ENCODE assay signal across 16 cellular contexts in genomic region chr1:173411835-173412742, GRCh38.
DNase-seq lines count a peak whose midpoint lies in the region; ATAC-seq, FAIRE-seq and TF ChIP-seq lines count a peak whose summit lies in the region.
"Had no signal": no experiment of that assay in that cellular context is flagged by ENCODE, and none has a peak within 500 bp of the region (broad histone marks: within the 10 kb centered on the region; RNA-seq: fewer than 3 reads in every experiment).

No MANE protein-coding gene starts in this region.

- no peak for TF ChIP-seq EP300 in gastroesophageal sphincter (IDR thresholded peaks at IDR 0.05)

- H3K4me3 Mint-ChIP-seq in activated CD8-positive, alpha-beta T cell treated with anti-CD3 and anti-CD28 coated beads for 36 hours: no peak overlapping the region
- H3K4me3 Mint-ChIP-seq in activated CD8-positive, alpha-beta T cell treated with anti-CD3 and anti-CD28 coated beads, Interleukin-2, amount 10 ng/mL, durations not matched to agents 7 days and 5 days: no peak overlapping the region
- no peak overlapping the region for H3K4me3 Mint-ChIP-seq in T-helper 17 cell
- H3K4me3 Mint-ChIP-seq in Caco-2 (ENCODE audit: unreplicated experiment): no peak overlapping the region
- H3K4me3 Mint-ChIP-seq: activated CD4-positive, alpha-beta T cell treated with anti-CD3 and anti-CD28 coated beads for 36 hours; activated naive CD4-positive, alpha-beta T cell treated with anti-CD3 and anti-CD28 coated beads, Interleukin-2, amount 50 U/mL, for 24 hours; GM23338 had no signal

- no peak for DNase-seq in activated CD8-positive, alpha-beta T cell treated with anti-CD3 and anti-CD28 coated beads for 36 hours
- no peak for DNase-seq in activated CD8-positive, alpha-beta T cell treated with anti-CD3 and anti-CD28 coated beads, Interleukin-2, amount 10 ng/mL, durations not matched to agents 7 days and 5 days
- DNase-seq in T-helper 17 cell (no peak), upper lobe of right lung (no peak), cerebellum (ENCODE audit: low spot score) (no peak), urothelium cell line (ENCODE audit: low spot score) (no peak), Caco-2 (no peak)
- DNase-seq: activated CD4-positive, alpha-beta T cell treated with anti-CD3 and anti-CD28 coated beads for 36 hours; effector CD4-positive, alpha-beta T cell; GDM1; KBM-7 had no signal

- no peak for FAIRE-seq in urothelium cell line (lab: Jason Lieb, UNC)
- FAIRE-seq: A204.1 had no signal

- H3K27ac Mint-ChIP-seq in activated CD8-positive, alpha-beta T cell treated with anti-CD3 and anti-CD28 coated beads for 36 hours: peak overlapping the region; percentile 36
- no peak overlapping the region for H3K27ac Mint-ChIP-seq in activated CD8-positive, alpha-beta T cell treated with anti-CD3 and anti-CD28 coated beads, Interleukin-2, amount 10 ng/mL, durations not matched to agents 7 days and 5 days
- peak overlapping the region; percentile 91 for H3K27ac Mint-ChIP-seq in T-helper 17 cell
- no peak overlapping the region for H3K27ac Mint-ChIP-seq in Caco-2 (ENCODE audit: unreplicated experiment)
- H3K27ac Mint-ChIP-seq: activated CD4-positive, alpha-beta T cell treated with anti-CD3 and anti-CD28 coated beads for 36 hours; activated naive CD4-positive, alpha-beta T cell treated with anti-CD3 and anti-CD28 coated beads, Interleukin-2, amount 50 U/mL, for 24 hours; GM23338 had no signal

- no peak for TF ChIP-seq POLR2A in gastroesophageal sphincter (IDR thresholded peaks at IDR 0.05)

- H3K36me3 Mint-ChIP-seq in activated CD8-positive, alpha-beta T cell treated with anti-CD3 and anti-CD28 coated beads for 36 hours (ENCODE audit: low read depth): peaks cover 2% of the 10 kb centered on the region
- peaks cover 9% of the 10 kb centered on the region for H3K36me3 Mint-ChIP-seq in activated CD8-positive, alpha-beta T cell treated with anti-CD3 and anti-CD28 coated beads, Interleukin-2, amount 10 ng/mL, durations not matched to agents 7 days and 5 days (ENCODE audit: low read depth)
- H3K36me3 Mint-ChIP-seq in T-helper 17 cell (ENCODE audit: low read depth) (peaks cover 5% of the 10 kb centered on the region), Caco-2 (ENCODE audit: insufficient read depth, unreplicated experiment) (no peaks in the 10 kb centered on the region)

- 71 to 86% methylated on average over 10 to 13 of the region's 17 CpGs for WGBS in gastroesophageal sphincter (ENCODE audit: low coverage in 1 of 2), 2 donors

- H3K27me3 ChIP-seq in gastroesophageal sphincter (no peaks in the 10 kb centered on the region), upper lobe of right lung (no peaks in the 10 kb centered on the region), Caco-2 (replicated peaks; ENCODE audit: control insufficient read depth, insufficient read depth, low read length) (no peaks in the 10 kb centered on the region)
- H3K27me3 ChIP-seq: SJSA1 had no signal

- H3K4me3 ChIP-seq in gastroesophageal sphincter (no peak overlapping the region), upper lobe of right lung (no peak overlapping the region), Caco-2 (ENCODE audit: low read depth, low read length) (no peak overlapping the region)
- H3K4me3 ChIP-seq: GM23338, SJSA1 had no signal

- H3K27me3 Mint-ChIP-seq in activated CD8-positive, alpha-beta T cell treated with anti-CD3 and anti-CD28 coated beads for 36 hours: no peaks in the 10 kb centered on the region
- H3K27me3 Mint-ChIP-seq in activated CD8-positive, alpha-beta T cell treated with anti-CD3 and anti-CD28 coated beads, Interleukin-2, amount 10 ng/mL, durations not matched to agents 7 days and 5 days (ENCODE audit: low read depth): no peaks in the 10 kb centered on the region
- no peaks in the 10 kb centered on the region for H3K27me3 Mint-ChIP-seq in T-helper 17 cell
- no peaks in the 10 kb centered on the region for H3K27me3 Mint-ChIP-seq in Caco-2 (ENCODE audit: insufficient read depth, unreplicated experiment)
- H3K27me3 Mint-ChIP-seq: activated CD4-positive, alpha-beta T cell treated with anti-CD3 and anti-CD28 coated beads for 36 hours; activated naive CD4-positive, alpha-beta T cell treated with anti-CD3 and anti-CD28 coated beads, Interleukin-2, amount 50 U/mL, for 24 hours had no signal

- no peak for ATAC-seq in activated CD8-positive, alpha-beta T cell treated with anti-CD3 and anti-CD28 coated beads for 36 hours
- ATAC-seq in activated CD8-positive, alpha-beta T cell treated with anti-CD3 and anti-CD28 coated beads, Interleukin-2, amount 10 ng/mL, durations not matched to agents 7 days and 5 days: no peak
- no peak for ATAC-seq in T-helper 17 cell
- peak; percentile 33 for ATAC-seq in gastroesophageal sphincter
- peak; percentile 44 for ATAC-seq in upper lobe of right lung
- ATAC-seq: activated CD4-positive, alpha-beta T cell treated with anti-CD3 and anti-CD28 coated beads for 36 hours; GM23338 had no signal

- intact Hi-C loops in activated CD8-positive, alpha-beta T cell treated with anti-CD3 and anti-CD28 coated beads for 36 hours (cut with micrococcal nuclease): loop anchor here (5.0 to 10.0 kb wide), 2 partner anchors 597 to 665 kb away; no protein-coding TSS in a partner anchor
- intact Hi-C loops in upper lobe of right lung (cut with DNase I): no loop called here
- intact Hi-C loops in Caco-2 (cut with micrococcal nuclease; ENCODE audit: unreplicated experiment): no loop called here

- CTCF ChIA-PET in activated CD8-positive, alpha-beta T cell treated with anti-CD3 and anti-CD28 coated beads for 36 hours (lab: Charles Lee): interaction anchor here (1.1 to 1.5 kb wide), 5 partner anchors 8 to 669 kb away, joined by 3 to 9 read pairs (median 4); no protein-coding TSS in a partner anchor
- CTCF ChIA-PET in activated CD8-positive, alpha-beta T cell treated with anti-CD3 and anti-CD28 coated beads, Interleukin-2, amount 10 ng/mL, durations not matched to agents 7 days and 5 days (lab: Charles Lee): interaction anchor here (0.9 to 1.3 kb wide), 4 partner anchors 8 to 667 kb away, joined by 3 to 4 read pairs (median 3); no protein-coding TSS in a partner anchor
- CTCF ChIA-PET in Caco-2 (lab: Charles Lee): no interaction called here

- H3K9me3 Mint-ChIP-seq in activated CD8-positive, alpha-beta T cell treated with anti-CD3 and anti-CD28 coated beads for 36 hours: no peaks in the 10 kb centered on the region
- no peaks in the 10 kb centered on the region for H3K9me3 Mint-ChIP-seq in activated CD8-positive, alpha-beta T cell treated with anti-CD3 and anti-CD28 coated beads, Interleukin-2, amount 10 ng/mL, durations not matched to agents 7 days and 5 days (ENCODE audit: insufficient read depth)
- no peaks in the 10 kb centered on the region for H3K9me3 Mint-ChIP-seq in Caco-2 (ENCODE audit: unreplicated experiment)
- H3K9me3 Mint-ChIP-seq: activated naive CD4-positive, alpha-beta T cell treated with anti-CD3 and anti-CD28 coated beads, Interleukin-2, amount 50 U/mL, for 24 hours; GM23338 had no signal

- no TSS peak for BruUV-seq in Caco-2 (replicated peaks; lab: Mats Ljungman, UMichigan)

- H3K36me3 ChIP-seq in gastroesophageal sphincter: peaks cover 0 to 56% of the 10 kb centered on the region in 2 donors
- no peaks in the 10 kb centered on the region for H3K36me3 ChIP-seq in upper lobe of right lung
- H3K36me3 ChIP-seq in Caco-2 (ENCODE audit: control insufficient read depth, insufficient read depth, low read length): peaks cover 1% of the 10 kb centered on the region; the same call in 1 of the 2 replicates
- H3K36me3 ChIP-seq: SJSA1 had no signal

- POLR2A ChIA-PET in activated CD8-positive, alpha-beta T cell treated with anti-CD3 and anti-CD28 coated beads for 36 hours (lab: Charles Lee): interaction anchor here (1.4 kb wide), 1 partner anchor 8 kb away, joined by 4 read pairs; no protein-coding TSS in a partner anchor
- POLR2A ChIA-PET in activated CD8-positive, alpha-beta T cell treated with anti-CD3 and anti-CD28 coated beads, Interleukin-2, amount 10 ng/mL, durations not matched to agents 7 days and 5 days (lab: Charles Lee): no interaction called here
- POLR2A ChIA-PET in Caco-2 (lab: Charles Lee): no interaction called here

- H3K9me3 ChIP-seq in T-helper 17 cell (ENCODE audit: control insufficient read depth, low read length, poor library complexity, severe bottlenecking) (no peaks in the 10 kb centered on the region), gastroesophageal sphincter (no peaks in the 10 kb centered on the region), upper lobe of right lung (no peaks in the 10 kb centered on the region), Caco-2 (no peaks in the 10 kb centered on the region)
- H3K9me3 ChIP-seq: SJSA1 had no signal

- H3K27ac ChIP-seq in gastroesophageal sphincter: no peak overlapping the region
- no peak overlapping the region for H3K27ac ChIP-seq in upper lobe of right lung
- H3K27ac ChIP-seq: SJSA1 had no signal

- peaks cover 62% of the 10 kb centered on the region for H3K4me1 Mint-ChIP-seq in activated CD8-positive, alpha-beta T cell treated with anti-CD3 and anti-CD28 coated beads for 36 hours (ENCODE audit: low read depth)
- peaks cover 48% of the 10 kb centered on the region for H3K4me1 Mint-ChIP-seq in activated CD8-positive, alpha-beta T cell treated with anti-CD3 and anti-CD28 coated beads, Interleukin-2, amount 10 ng/mL, durations not matched to agents 7 days and 5 days (ENCODE audit: low read depth)
- H3K4me1 Mint-ChIP-seq in T-helper 17 cell: peaks cover 26% of the 10 kb centered on the region
- no peaks in the 10 kb centered on the region for H3K4me1 Mint-ChIP-seq in Caco-2 (ENCODE audit: low read depth, unreplicated experiment)
- H3K4me1 Mint-ChIP-seq: GM23338 had no signal

- no peak for TF ChIP-seq CTCF in activated CD8-positive, alpha-beta T cell treated with anti-CD3 and anti-CD28 coated beads for 36 hours (IDR thresholded peaks at IDR 0.05)
- TF ChIP-seq CTCF in gastroesophageal sphincter (IDR thresholded peaks at IDR 0.05) (no peak), upper lobe of right lung (IDR thresholded peaks at IDR 0.05) (no peak), Caco-2 (IDR thresholded peaks at IDR 0.05; ENCODE audit: insufficient read depth in 1 of 2, low read depth in 1 of 2, low read length in 1 of 2, severe bottlenecking in 1 of 2, unreplicated experiment in 1 of 2) (no peak)

- H3K4me1 ChIP-seq in gastroesophageal sphincter (no peaks in the 10 kb centered on the region), upper lobe of right lung (peaks cover 7% of the 10 kb centered on the region), Caco-2 (no peaks in the 10 kb centered on the region)

Comparison
In these comparisons a context has a peak if more than half of its experiments do, and no peak if none do; other contexts are left out.
1. H3K27ac Mint-ChIP-seq: peak in activated CD8-positive, alpha-beta T cell treated with anti-CD3 and anti-CD28 coated beads for 36 hours (single experiment) and T-helper 17 cell (single experiment); none in activated CD8-positive, alpha-beta T cell treated with anti-CD3 and anti-CD28 coated beads, Interleukin-2, amount 10 ng/mL, durations not matched to agents 7 days and 5 days (single experiment) and Caco-2 (single experiment).
2. ATAC-seq: peak in gastroesophageal sphincter (single experiment) and upper lobe of right lung (single experiment); none in activated CD8-positive, alpha-beta T cell treated with anti-CD3 and anti-CD28 coated beads for 36 hours (single experiment), activated CD8-positive, alpha-beta T cell treated with anti-CD3 and anti-CD28 coated beads, Interleukin-2, amount 10 ng/mL, durations not matched to agents 7 days and 5 days (single experiment) and T-helper 17 cell (single experiment).